Comparison of ENCODE assay signal across 15 cellular contexts in genomic region chr3:142853270-142854163, GRCh38. TPM values are rescaled to one million over a fixed set of nuclear protein-coding genes. Genes with fewer than 3 reads are reported as not detected.
A peak's percentile ranks its signal among the peaks of the same experiment; 100 is the strongest.
DNase-seq lines count a peak whose midpoint lies in the region; ATAC-seq and TF ChIP-seq lines count a peak whose summit lies in the region.
"Had no signal": no experiment of that assay in that cellular context is flagged by ENCODE, and none has a peak within 500 bp of the region (broad histone marks: within the 10 kb centered on the region; RNA-seq: fewer than 3 reads in every experiment).

No MANE protein-coding gene starts in this region.

- H3K27me3 ChIP-seq in H7 (ENCODE audit: control insufficient read depth, insufficient read depth, low read length) = no peaks in the 10 kb centered on the region
- H3K27me3 ChIP-seq: esophagus muscularis mucosa had no signal

- no peak for ATAC-seq in HG02571 (IDR thresholded peaks at IDR 0.05; ENCODE audit: unreplicated experiment)
- ATAC-seq: activated CD8-positive, alpha-beta T cell treated with anti-CD3 and anti-CD28 coated beads for 36 hours had no signal

- in situ Hi-C loops in astrocyte of the spinal cord (cut with HindIII; ENCODE audit: low sequenced_read_pairs) = no loop called here

- no peak for TF ChIP-seq CTCF in astrocyte of the spinal cord (IDR thresholded peaks at IDR 0.05; ENCODE audit: low read depth, low read length)

- no peaks in the 10 kb centered on the region for H3K36me3 ChIP-seq in H7 (replicated peaks; ENCODE audit: control insufficient read depth, insufficient read depth, low read length)
- H3K36me3 ChIP-seq: esophagus muscularis mucosa had no signal

- no peak overlapping the region for H3K4me3 ChIP-seq in astrocyte of the spinal cord (ENCODE audit: low read depth, low read length)
- no peak overlapping the region for H3K4me3 ChIP-seq in H7 (ENCODE audit: insufficient read depth, low read depth, low read length)
- H3K4me3 ChIP-seq: esophagus muscularis mucosa had no signal

- peak; percentile 2 for DNase-seq in COLO668 (lab: John Stamatoyannopoulos, UW; ENCODE audit: unreplicated experiment)
- peak; percentile 78 for DNase-seq in HPDE6-E6E7 (ENCODE audit: extremely low spot score)
- DNase-seq in astrocyte of the spinal cord (ENCODE audit: low read depth, low spot score) = peak; percentile 73
- peak; percentile 96 for DNase-seq in kidney tubule cell (ENCODE audit: low spot score)
- no peak for DNase-seq in stimulated activated CD4-positive, alpha-beta T cell treated with anti-CD3 and anti-CD28 coated beads, Interleukin-12 subunit alpha, Interleukin-12 subunit beta, amount 100 ng/mL, for 4 hours
- DNase-seq in H7 = no peak
- no peak for DNase-seq in SHP77 treated with DMSO at 0.1 percent for 48 hours (lab: John Stamatoyannopoulos, UW)
- DNase-seq: activated CD8-positive, alpha-beta T cell treated with anti-CD3 and anti-CD28 coated beads for 36 hours; activated naive CD8-positive, alpha-beta T cell treated with anti-CD3 and anti-CD28 coated beads, Interleukin-2, amount 10 ng/mL, durations not matched to agents 7 days and 5 days; CD4-positive, alpha-beta memory T cell; NCI-H187 treated with DMSO at 0.1 percent for 48 hours; retina had no signal

RNA-seq across cellular contexts. Expression of gene PCOLCE2, which starts 35.4 kb away (rescaled TPM):
- 9.4 and 18.3 TPM in 2 replicates for total RNA-seq in H7 (2014; rRNA removed; shearing (Covaris generic))
- total RNA-seq: activated naive CD8-positive, alpha-beta T cell treated with anti-CD3 and anti-CD28 coated beads, Interleukin-2, amount 10 ng/mL, durations not matched to agents 7 days and 5 days; CD4-positive, alpha-beta memory T cell; lung microvascular endothelial cell had no signal

Comparison
In these comparisons a context has a peak if more than half of its experiments do, and no peak if none do; other contexts are left out.
1. DNase-seq: peak in COLO668 (single experiment), HPDE6-E6E7 (single experiment), astrocyte of the spinal cord (single experiment) and kidney tubule cell (single experiment); none in stimulated activated CD4-positive, alpha-beta T cell treated with anti-CD3 and anti-CD28 coated beads, Interleukin-12 subunit alpha, Interleukin-12 subunit beta, amount 100 ng/mL, for 4 hours (single experiment), H7 (single experiment) and SHP77 treated with DMSO at 0.1 percent for 48 hours (single experiment).